8 cellular contexts compared by ENCODE assay signal in the genomic region with DNA sequence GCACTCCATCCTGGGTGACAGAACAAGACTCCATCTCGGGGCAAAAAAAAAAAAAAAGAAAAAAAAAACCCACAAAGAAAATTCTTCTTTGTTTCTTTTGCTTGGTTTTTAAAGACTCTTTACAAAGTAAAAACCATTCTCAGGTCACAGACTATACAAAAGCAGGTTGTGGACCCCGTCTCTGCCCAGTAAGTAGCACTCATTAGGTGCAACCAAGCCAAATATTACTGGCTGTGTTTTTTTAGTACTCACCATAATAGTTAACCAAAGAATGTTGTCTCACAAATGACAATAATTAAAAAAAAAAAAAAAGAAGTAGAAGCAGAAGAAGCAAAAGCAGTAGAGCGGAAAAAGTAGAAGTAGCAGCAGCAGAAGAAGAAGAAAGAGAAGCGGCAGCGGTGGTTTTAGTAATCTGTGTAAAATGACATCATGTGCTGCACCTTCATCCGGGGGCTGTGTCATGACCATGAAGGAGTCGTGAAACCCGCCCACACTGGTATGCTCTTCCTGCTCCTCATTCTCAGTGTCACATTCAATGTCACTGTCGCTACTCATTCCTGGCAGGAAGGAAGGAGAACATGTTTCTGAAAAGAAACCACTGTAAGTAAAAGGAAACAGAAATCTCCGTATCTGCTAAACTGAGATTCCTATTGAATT.
A peak's percentile ranks its signal among the peaks of the same experiment; 100 is the strongest.
DNase-seq lines count a peak whose midpoint lies in the region; ATAC-seq and TF ChIP-seq lines count a peak whose summit lies in the region.

No MANE protein-coding gene starts in this region.

- WGBS in testis, 2 donors: 55 to 67% methylated on average over 10 of the region's 10 CpGs

- H3K4me1 ChIP-seq in effector memory CD4-positive, alpha-beta T cell (ENCODE audit: control insufficient read depth, insufficient read depth, low read length, poor library complexity, severe bottlenecking): peaks cover 6% of the 10 kb centered on the region
- H3K4me1 ChIP-seq in testis: peaks cover 16% of the 10 kb centered on the region

- H3K27me3 Mint-ChIP-seq in nephron progenitor cell (ENCODE audit: low read depth, poor library complexity): peaks cover 3% of the 10 kb centered on the region

- CTCF ChIA-PET in BJ (lab: Yijun Ruan, JAX): interaction anchor here (6.2 kb wide), 1 partner anchor 482 kb away, joined by 45 read pairs; no protein-coding TSS in a partner anchor

- ATAC-seq in HG03575 (IDR thresholded peaks at IDR 0.05; ENCODE audit: extremely low read depth, insufficient number of reproducible peaks, low FRiP score, unreplicated experiment): peak; percentile 37

- H3K4me3 Mint-ChIP-seq in nephron progenitor cell: no peak overlapping the region

- peaks cover 34% of the 10 kb centered on the region for H3K36me3 Mint-ChIP-seq in nephron progenitor cell (ENCODE audit: low read depth)

- H3K27me3 ChIP-seq in BJ (ENCODE audit: control insufficient read depth, insufficient read depth, low read length) (no peaks in the 10 kb centered on the region), testis (no peaks in the 10 kb centered on the region)
- no peaks in the 10 kb centered on the region for H3K27me3 ChIP-seq in effector memory CD4-positive, alpha-beta T cell (replicated peaks; ENCODE audit: control insufficient read depth, insufficient read depth, low read length, poor library complexity, severe bottlenecking)

- H3K4me3 ChIP-seq in BJ (ENCODE audit: low read depth, low read length): no peak overlapping the region
- peak overlapping the region; percentile 18 for H3K4me3 ChIP-seq in effector memory CD4-positive, alpha-beta T cell (ENCODE audit: insufficient read depth, low read depth, low read length, poor library complexity, severe bottlenecking)
- H3K4me3 ChIP-seq in testis: no peak overlapping the region

- peak overlapping the region; percentile 72 for H3K27ac Mint-ChIP-seq in nephron progenitor cell

- DNase-seq in BJ (ENCODE audit: low read depth) (peak; percentile 12), GM20000 (ENCODE audit: low spot score) (peak; percentile 80), nephron progenitor cell (no peak), testis (peak; percentile 85), HuH-7 (ENCODE audit: low spot score) (no peak)
- DNase-seq in activated CD4-positive, alpha-beta T cell treated with anti-CD3 and anti-CD28 coated beads, Interleukin-2, amount 50 U/mL, for 24 hours (ENCODE audit: low read depth in 1 of 2, low spot score in 1 of 2): peak; percentile 31 to 77
- DNase-seq in effector memory CD4-positive, alpha-beta T cell: peak; percentile 31 to 51 (median 45)

- H3K27ac ChIP-seq in effector memory CD4-positive, alpha-beta T cell (ENCODE audit: insufficient read depth, low read length, poor library complexity, severe bottlenecking): peak overlapping the region; percentile 53
- H3K27ac ChIP-seq in testis: peak overlapping the region; percentile 40 to 51

- peaks cover 12% of the 10 kb centered on the region for H3K4me1 Mint-ChIP-seq in nephron progenitor cell

- intact Hi-C loops in testis (cut with DNase I; ENCODE audit: low total_unique reads): loop anchor here (10.0 kb wide), 1 partner anchor 416 kb away; no protein-coding TSS in a partner anchor

- no peaks in the 10 kb centered on the region for H3K9me3 ChIP-seq in effector memory CD4-positive, alpha-beta T cell (ENCODE audit: control insufficient read depth, low read length)
- H3K9me3 ChIP-seq in testis: no peaks in the 10 kb centered on the region

- POLR2A ChIA-PET in BJ (lab: Charles Lee): no interaction called here

- H3K36me3 ChIP-seq in BJ (ENCODE audit: control insufficient read depth, insufficient read depth, low read length) (peaks cover 2% of the 10 kb centered on the region; the same call in 1 of the 2 replicates), testis (ENCODE audit: low read depth, missing control alignments) (no peaks in the 10 kb centered on the region)
- H3K36me3 ChIP-seq in effector memory CD4-positive, alpha-beta T cell (ENCODE audit: control insufficient read depth, insufficient read depth, low read length): peaks cover 16% of the 10 kb centered on the region

- TF ChIP-seq CTCF in BJ (IDR thresholded peaks at IDR 0.05; ENCODE audit: insufficient read depth, low read depth, low read length): no peak
- no peak for TF ChIP-seq CTCF in GM20000 (IDR thresholded peaks at IDR 0.05; ENCODE audit: extremely low read depth, missing control alignments)
- TF ChIP-seq CTCF in nephron progenitor cell (IDR thresholded peaks at IDR 0.05): no peak
- TF ChIP-seq CTCF in testis (IDR thresholded peaks at IDR 0.05): no peak

- no peaks in the 10 kb centered on the region for H3K9me3 Mint-ChIP-seq in nephron progenitor cell

- no peak for TF ChIP-seq POLR2A in testis (IDR thresholded peaks at IDR 0.05)

Comparison
In these comparisons a context has a peak if more than half of its experiments do, and no peak if none do; other contexts are left out.
1. DNase-seq: peak in BJ (single experiment), GM20000 (single experiment), activated CD4-positive, alpha-beta T cell treated with anti-CD3 and anti-CD28 coated beads, Interleukin-2, amount 50 U/mL, for 24 hours (2 of 2), effector memory CD4-positive, alpha-beta T cell (3 of 3) and testis (single experiment); none in nephron progenitor cell (single experiment) and HuH-7 (single experiment).